19 cellular contexts compared by ENCODE assay signal in genomic region chr5:37846786-37847310, GRCh38. TPM values are rescaled to one million over a fixed set of nuclear protein-coding genes. Genes with fewer than 3 reads are reported as not detected.
DNase-seq lines count a peak whose midpoint lies in the region; FAIRE-seq and TF ChIP-seq lines count a peak whose summit lies in the region.
"Had no signal": no experiment of that assay in that cellular context is flagged by ENCODE, and none has a peak within 500 bp of the region (broad histone marks: within the 10 kb centered on the region; RNA-seq: fewer than 3 reads in every experiment).

No MANE protein-coding gene starts in this region.

- H4K8ac ChIP-seq in trophoblast cell (ENCODE audit: low read depth, low read length), result no peak overlapping the region

- no peak overlapping the region for H2BK5ac ChIP-seq in trophoblast cell (ENCODE audit: low read depth, low read length, poor library complexity)

- no peak overlapping the region for H2AFZ ChIP-seq in trophoblast cell (ENCODE audit: insufficient read depth, low read length, poor library complexity)

- H3K27me3 Mint-ChIP-seq in endodermal cell (ENCODE audit: insufficient read depth), result no peaks in the 10 kb centered on the region
- peaks cover 31% of the 10 kb centered on the region for H3K27me3 Mint-ChIP-seq in activated naive CD4-positive, alpha-beta T cell treated with anti-CD3 and anti-CD28 coated beads, Interleukin-2, amount 10 ng/mL, durations not matched to agents 7 days and 5 days

- H3K27ac Mint-ChIP-seq in endodermal cell, result no peak overlapping the region
- H3K27ac Mint-ChIP-seq in activated naive CD4-positive, alpha-beta T cell treated with anti-CD3 and anti-CD28 coated beads, Interleukin-2, amount 10 ng/mL, durations not matched to agents 7 days and 5 days, result no peak overlapping the region

- H2BK120ac ChIP-seq in trophoblast cell (ENCODE audit: insufficient read depth, low read length, poor library complexity), result no peak overlapping the region

- no peak overlapping the region for H3K14ac ChIP-seq in trophoblast cell (ENCODE audit: low read length)

- WGBS in endodermal cell (ENCODE audit: insufficient coverage in 1 of 2, insufficient read length in 1 of 2), 2 experiments, result 20 to 58% methylated on average over 2 to 4 of the region's 4 CpGs
- WGBS in trophoblast cell (ENCODE audit: extremely low coverage, insufficient coverage, insufficient read length), result no CpG with 5 or more reads among the region's 4 CpGs

- H4K91ac ChIP-seq in trophoblast cell (ENCODE audit: low read depth, low read length), result no peak overlapping the region

- H3K27me3 ChIP-seq in endodermal cell (ENCODE audit: control insufficient read depth, insufficient read depth, low read length, poor library complexity, severe bottlenecking) (no peaks in the 10 kb centered on the region), trophoblast cell (ENCODE audit: insufficient read depth, low read length) (no peaks in the 10 kb centered on the region)

- H3K9ac ChIP-seq in endodermal cell (ENCODE audit: extremely low read depth, low read length, poor library complexity, severe bottlenecking) (no peak overlapping the region), trophoblast cell (ENCODE audit: low read length) (no peak overlapping the region), kidney (ENCODE audit: low read length in 2 of 2) (no peak overlapping the region)

- no peak for TF ChIP-seq CTCF in endodermal cell (conservative IDR thresholded peaks at IDR 0.05)
- no peak for TF ChIP-seq CTCF in kidney (IDR thresholded peaks at IDR 0.05; ENCODE audit: borderline replicate concordance, extremely low read depth, insufficient read depth)

- no peaks in the 10 kb centered on the region for H3K79me2 ChIP-seq in trophoblast cell (ENCODE audit: control insufficient read depth, insufficient read depth, low read length, poor library complexity)

- H3K4me1 Mint-ChIP-seq in endodermal cell, result peaks cover 66% of the 10 kb centered on the region
- no peaks in the 10 kb centered on the region for H3K4me1 Mint-ChIP-seq in activated naive CD4-positive, alpha-beta T cell treated with anti-CD3 and anti-CD28 coated beads, Interleukin-2, amount 10 ng/mL, durations not matched to agents 7 days and 5 days
- H3K4me1 Mint-ChIP-seq: CD4-positive, CD25-positive, alpha-beta regulatory T cell had no signal

- no peak overlapping the region for H4K12ac ChIP-seq in trophoblast cell (ENCODE audit: low read depth, low read length)

- intact Hi-C loops in kidney (cut with DNase I), result no loop called here

- no peaks in the 10 kb centered on the region for H3K9me3 ChIP-seq in endodermal cell (ENCODE audit: control insufficient read depth, low read length)
- peaks cover 2% of the 10 kb centered on the region for H3K9me3 ChIP-seq in trophoblast cell (ENCODE audit: insufficient read depth, low read depth, low read length)
- H3K9me3 ChIP-seq in kidney (ENCODE audit: control insufficient read depth in 1 of 2, low read length in 2 of 2), result no peaks in the 10 kb centered on the region

- peaks cover 22% of the 10 kb centered on the region for H3K4me1 ChIP-seq in endodermal cell (ENCODE audit: control insufficient read depth, insufficient read depth, low read length)
- peaks cover 4 to 16% of the 10 kb centered on the region in 2 experiments for H3K4me1 ChIP-seq in trophoblast cell (ENCODE audit: control insufficient read depth in 1 of 2, insufficient read depth in 2 of 2, low read length in 2 of 2)
- H3K4me1 ChIP-seq in kidney (ENCODE audit: control insufficient read depth in 1 of 2, insufficient read depth in 1 of 2, low read depth in 1 of 2, low read length in 2 of 2), result no peaks in the 10 kb centered on the region

- H3K4me3 ChIP-seq in endodermal cell (ENCODE audit: low read length), result peak overlapping the region; percentile 22
- H3K4me3 ChIP-seq in trophoblast cell (ENCODE audit: low read depth, low read length), result no peak overlapping the region
- no peak overlapping the region for H3K4me3 ChIP-seq in kidney (ENCODE audit: low read length in 2 of 2)
- H3K4me3 ChIP-seq: K562 had no signal

- peaks cover 6% of the 10 kb centered on the region for H3K79me1 ChIP-seq in trophoblast cell (ENCODE audit: low read length)

- no peak overlapping the region for H3K4ac ChIP-seq in trophoblast cell (ENCODE audit: low read depth, low read length)

- no peak overlapping the region for H3K4me3 Mint-ChIP-seq in endodermal cell
- no peak overlapping the region for H3K4me3 Mint-ChIP-seq in activated naive CD4-positive, alpha-beta T cell treated with anti-CD3 and anti-CD28 coated beads, Interleukin-2, amount 10 ng/mL, durations not matched to agents 7 days and 5 days

- H3K18ac ChIP-seq in trophoblast cell (ENCODE audit: low read length), result no peak overlapping the region

- DNase-seq in DMS 273 (lab: John Stamatoyannopoulos, UW; ENCODE audit: unreplicated experiment) (peak; percentile 43), DMS 273 treated with DMSO at 0.1 percent for 48 hours (lab: John Stamatoyannopoulos, UW) (no peak), NCI-H1417 treated with DMSO at 0.1 percent for 48 hours (lab: John Stamatoyannopoulos, UW) (peak; percentile 25), endodermal cell (no peak), trophoblast cell (peak; percentile 49 to 71), kidney (no peak), NCI-H1048 (lab: John Stamatoyannopoulos, UW) (no peak)
- DNase-seq in activated naive CD4-positive, alpha-beta T cell treated with anti-CD3 and anti-CD28 coated beads, Interleukin-2, amount 10 ng/mL, durations not matched to agents 7 days and 5 days, result no peak
- DNase-seq: CD4-positive, CD25-positive, alpha-beta regulatory T cell; COR-L47; GF-D8; HCEC 1CT; NCI-H1105 treated with DMSO at 0.1 percent for 48 hours; NCI-H187 treated with DMSO at 0.1 percent for 48 hours; NCI-H345; NCI-H748 treated with DMSO at 0.1 percent for 48 hours; RPMI8226; SIG-M5 had no signal

- H3K36me3 ChIP-seq in endodermal cell (ENCODE audit: control insufficient read depth, insufficient read depth, low read length), result no peaks in the 10 kb centered on the region
- H3K36me3 ChIP-seq in trophoblast cell (ENCODE audit: control insufficient read depth in 1 of 2, insufficient read depth in 2 of 2, low read length in 2 of 2), result no peaks in the 10 kb centered on the region
- H3K36me3 ChIP-seq in kidney (ENCODE audit: control insufficient read depth in 1 of 2, insufficient read depth in 2 of 2, low read length in 2 of 2), result no peaks in the 10 kb centered on the region

- peaks cover under 1% of the 10 kb centered on the region for H3K36me3 Mint-ChIP-seq in endodermal cell (ENCODE audit: low read depth)
- no peaks in the 10 kb centered on the region for H3K36me3 Mint-ChIP-seq in activated naive CD4-positive, alpha-beta T cell treated with anti-CD3 and anti-CD28 coated beads, Interleukin-2, amount 10 ng/mL, durations not matched to agents 7 days and 5 days
- H3K36me3 Mint-ChIP-seq: CD4-positive, CD25-positive, alpha-beta regulatory T cell had no signal

- H3K27ac ChIP-seq in endodermal cell (ENCODE audit: low read depth, low read length), result no peak overlapping the region
- H3K27ac ChIP-seq in trophoblast cell (ENCODE audit: low read depth, low read length), result no peak overlapping the region
- H3K27ac ChIP-seq in kidney (ENCODE audit: low read depth in 2 of 2, low read length in 2 of 2), result no peak overlapping the region

- CTCF ChIA-PET in activated naive CD4-positive, alpha-beta T cell treated with anti-CD3 and anti-CD28 coated beads, Interleukin-2, amount 10 ng/mL, durations not matched to agents 7 days and 5 days (lab: Charles Lee), result interaction anchor here (1.0 kb wide), 1 partner anchor 346 kb away, joined by 3 read pairs; no protein-coding TSS in a partner anchor

- no peak overlapping the region for H2BK12ac ChIP-seq in trophoblast cell (ENCODE audit: low read length)

- FAIRE-seq in kidney (lab: Jason Lieb, UNC), result no peak
- FAIRE-seq: K562 had no signal

- no peak overlapping the region for H2AK5ac ChIP-seq in trophoblast cell (ENCODE audit: low read length)

- no peaks in the 10 kb centered on the region for H3K9me3 Mint-ChIP-seq in endodermal cell
- no peaks in the 10 kb centered on the region for H3K9me3 Mint-ChIP-seq in activated naive CD4-positive, alpha-beta T cell treated with anti-CD3 and anti-CD28 coated beads, Interleukin-2, amount 10 ng/mL, durations not matched to agents 7 days and 5 days

- H3K23ac ChIP-seq in trophoblast cell (ENCODE audit: low read length), result no peak overlapping the region

- no peak overlapping the region for H3K4me2 ChIP-seq in trophoblast cell (ENCODE audit: low read length)

RNA-seq across cellular contexts. Expression of gene GDNF, which starts 7.0 kb away (rescaled TPM):
- total RNA-seq in endodermal cell, result 1 to 10 TPM in 1 of 2 donors, under 1 TPM in 1; 0.58 to 2.4 TPM
- 1.1 TPM for polyA plus RNA-seq in endodermal cell (2013, experiment 1 of 2)
- 0.58 TPM for polyA plus RNA-seq in endodermal cell (2013, experiment 2 of 2)
- 7.6 and 8.4 TPM in 2 replicates for polyA plus RNA-seq in trophoblast cell (2013)
- total RNA-seq in kidney, result 0.88 TPM
- 0.34 TPM for polyA plus RNA-seq in kidney (ENCODE audit: insufficient read depth, low read depth, low replicate concordance)
- total RNA-seq: CD4-positive, CD25-positive, alpha-beta regulatory T cell; K562 had no signal
- polyA plus RNA-seq: CD4-positive, CD25-positive, alpha-beta regulatory T cell; K562 had no signal

Comparison
In these comparisons a context has a peak if more than half of its experiments do, and no peak if none do; other contexts are left out.
1. DNase-seq: peak in DMS 273 (single experiment), NCI-H1417 treated with DMSO at 0.1 percent for 48 hours (single experiment) and trophoblast cell (2 of 2); none in DMS 273 treated with DMSO at 0.1 percent for 48 hours (single experiment), endodermal cell (single experiment), kidney (single experiment), NCI-H1048 (single experiment) and activated naive CD4-positive, alpha-beta T cell treated with anti-CD3 and anti-CD28 coated beads, Interleukin-2, amount 10 ng/mL, durations not matched to agents 7 days and 5 days (single experiment).